In genomic region chr5:154475613-154476342, GRCh38 we compare ENCODE assay signal across 15 cellular contexts. TPM values are rescaled to one million over a fixed set of nuclear protein-coding genes. Genes with fewer than 3 reads are reported as not detected.
DNase-seq lines count a peak whose midpoint lies in the region; TF ChIP-seq lines count a peak whose summit lies in the region.
"Had no signal": no experiment of that assay in that cellular context is flagged by ENCODE, and none has a peak within 500 bp of the region (broad histone marks: within the 10 kb centered on the region; RNA-seq: fewer than 3 reads in every experiment).

No MANE protein-coding gene starts in this region.

- peak overlapping the region; percentile 84; the same call in 1 of the 2 replicates for H3K27ac ChIP-seq in SK-N-MC
- H3K27ac ChIP-seq: gastroesophageal sphincter, SJSA1, upper lobe of left lung had no signal

- H3K4me3 Mint-ChIP-seq in glutamatergic neuron (ENCODE audit: unreplicated experiment), result peak overlapping the region; percentile 67

- peak overlapping the region; percentile 60 for H3K9ac ChIP-seq in SK-N-MC (ENCODE audit: insufficient read length)

- peaks cover 11% of the 10 kb centered on the region for H3K9me3 Mint-ChIP-seq in glutamatergic neuron (ENCODE audit: unreplicated experiment)
- H3K9me3 Mint-ChIP-seq: central memory CD8-positive, alpha-beta T cell had no signal

- DNase-seq in NOMO-1 treated with DMSO at 0.1 percent for 48 hours (lab: John Stamatoyannopoulos, UW; ENCODE audit: unreplicated experiment) (peak; percentile 19), NOMO-1 treated with dmso at 0.1 percent for 144 hours (lab: John Stamatoyannopoulos, UW; ENCODE audit: unreplicated experiment) (no peak), SK-N-MC (ENCODE audit: low read depth, low spot score) (no peak), glutamatergic neuron (peak; percentile 65), retina (peak; percentile 86), NCI-H69 (lab: John Stamatoyannopoulos, UW) (no peak), HCEC 1CT (no peak), EL (no peak)
- DNase-seq: ACHN; NCI-H1930; stimulated activated CD4-positive, alpha-beta T cell treated with anti-CD3 and anti-CD28 coated beads, Interleukin-2, amount 100 ng/mL, for 48 hours had no signal

- no peaks in the 10 kb centered on the region for H3K36me3 ChIP-seq in SK-N-MC (ENCODE audit: insufficient read depth, low read length)
- H3K36me3 ChIP-seq: gastroesophageal sphincter, SJSA1, upper lobe of left lung had no signal

- peaks cover 23% of the 10 kb centered on the region for H3K4me1 Mint-ChIP-seq in glutamatergic neuron (ENCODE audit: low read depth, unreplicated experiment)

- peak overlapping the region; percentile 69 for H3K4me3 ChIP-seq in SK-N-MC
- H3K4me3 ChIP-seq: gastroesophageal sphincter, SJSA1, upper lobe of left lung had no signal

- peaks cover 36% of the 10 kb centered on the region for H3K27me3 Mint-ChIP-seq in glutamatergic neuron (ENCODE audit: unreplicated experiment)

- peaks cover 4% of the 10 kb centered on the region for H3K36me3 Mint-ChIP-seq in glutamatergic neuron (ENCODE audit: unreplicated experiment)

- H3K27ac Mint-ChIP-seq in glutamatergic neuron (ENCODE audit: unreplicated experiment), result no peak overlapping the region

- no peak for TF ChIP-seq CTCF in glutamatergic neuron (IDR thresholded peaks at IDR 0.05; ENCODE audit: partially characterized antibody, unreplicated experiment)

- H3K9me3 ChIP-seq in SK-N-MC (ENCODE audit: low read depth, low read length), result no peaks in the 10 kb centered on the region
- H3K9me3 ChIP-seq: gastroesophageal sphincter, SJSA1, upper lobe of left lung had no signal

RNA-seq across cellular contexts. Expression of gene HAND1, which starts 2.2 kb away (rescaled TPM):
- 0.47 TPM for total RNA-seq in glutamatergic neuron (ENCODE audit: unreplicated experiment)
- total RNA-seq: gastroesophageal sphincter, SJSA1 had no signal

RNA-seq across cellular contexts. Expression of gene SAP30L, which starts 30.0 kb away (rescaled TPM):
- total RNA-seq in glutamatergic neuron (ENCODE audit: unreplicated experiment), result 18.1 TPM

Comparison
In these comparisons a context has a peak if more than half of its experiments do, and no peak if none do; other contexts are left out.
1. DNase-seq: peak in NOMO-1 treated with DMSO at 0.1 percent for 48 hours (single experiment), glutamatergic neuron (single experiment) and retina (single experiment); none in NOMO-1 treated with dmso at 0.1 percent for 144 hours (single experiment), SK-N-MC (single experiment), NCI-H69 (single experiment), HCEC 1CT (single experiment) and EL (single experiment).